In the genomic region with DNA sequence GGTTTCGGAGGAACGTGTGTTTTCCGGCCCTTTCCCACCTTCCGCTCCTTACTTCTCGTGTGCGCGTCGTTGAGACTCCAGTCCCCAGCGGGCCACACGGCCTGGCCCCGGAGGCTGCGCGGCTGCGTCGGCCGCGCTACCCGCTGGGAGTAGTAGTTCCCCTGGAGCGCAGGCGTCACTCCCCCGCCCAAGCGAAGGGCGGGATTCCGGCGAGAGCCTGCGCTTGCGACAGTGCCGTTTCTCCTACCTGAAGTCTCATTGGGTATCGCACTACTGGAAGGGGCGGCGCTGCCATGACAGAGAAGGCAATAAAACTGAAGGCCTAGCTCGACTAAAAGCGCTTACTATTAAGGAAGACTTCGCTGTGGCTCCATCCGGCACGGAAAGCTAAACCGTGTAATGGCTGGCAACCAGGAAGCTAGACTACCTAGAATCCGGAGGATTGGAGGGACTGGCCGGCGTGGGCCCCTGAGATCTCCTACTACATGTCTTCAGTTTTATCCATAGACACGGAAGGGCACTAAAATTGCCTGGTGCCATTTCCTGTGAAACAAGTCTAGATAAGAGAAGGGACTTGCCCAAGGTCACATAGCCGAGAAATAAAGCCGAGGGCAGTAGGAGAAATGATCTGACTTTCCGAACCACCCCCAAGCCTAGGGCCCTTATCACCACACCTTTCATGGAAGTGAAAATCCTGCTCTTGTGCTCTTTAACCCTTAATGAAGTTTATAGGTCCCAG, we compare ENCODE assay signal across 1 cellular context.
A peak's percentile ranks its signal among the peaks of the same experiment; 100 is the strongest.
TF ChIP-seq lines count a peak whose summit lies in the region.

No MANE protein-coding gene starts in this region.

TF ChIP-seq in K562, 482 proteins besides CTCF, POLR2A, EP300 and RAD21 (continued from another document and continues in another):
- peak; percentile 92 for TF ChIP-seq MTA3 (IDR thresholded peaks at IDR 0.05; ENCODE audit: borderline replicate concordance)
- TF ChIP-seq ZNF217 (CRISPR knock-in tag; IDR thresholded peaks at IDR 0.05) = no peak
- peak; percentile 89 for TF ChIP-seq GABPB1 (CRISPR knock-in tag; IDR thresholded peaks at IDR 0.05)
- TF ChIP-seq ZNF76 (CRISPR knock-in tag; IDR thresholded peaks at IDR 0.05; ENCODE audit: borderline replicate concordance) = no peak
- TF ChIP-seq, protein P1, sequence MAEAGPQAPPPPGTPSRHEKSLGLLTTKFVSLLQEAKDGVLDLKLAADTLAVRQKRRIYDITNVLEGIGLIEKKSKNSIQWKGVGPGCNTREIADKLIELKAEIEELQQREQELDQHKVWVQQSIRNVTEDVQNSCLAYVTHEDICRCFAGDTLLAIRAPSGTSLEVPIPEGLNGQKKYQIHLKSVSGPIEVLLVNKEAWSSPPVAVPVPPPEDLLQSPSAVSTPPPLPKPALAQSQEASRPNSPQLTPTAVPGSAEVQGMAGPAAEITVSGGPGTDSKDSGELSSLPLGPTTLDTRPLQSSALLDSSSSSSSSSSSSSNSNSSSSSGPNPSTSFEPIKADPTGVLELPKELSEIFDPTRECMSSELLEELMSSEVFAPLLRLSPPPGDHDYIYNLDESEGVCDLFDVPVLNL (CRISPR knock-in tag; IDR thresholded peaks at IDR 0.05; ENCODE audit: low read depth) = peak; percentile 8; the same call in 1 of the 2 replicates
- no peak for TF ChIP-seq NELFE (IDR thresholded peaks at IDR 0.05; ENCODE audit: insufficient read depth, insufficient read length)
- TF ChIP-seq, protein P2, sequence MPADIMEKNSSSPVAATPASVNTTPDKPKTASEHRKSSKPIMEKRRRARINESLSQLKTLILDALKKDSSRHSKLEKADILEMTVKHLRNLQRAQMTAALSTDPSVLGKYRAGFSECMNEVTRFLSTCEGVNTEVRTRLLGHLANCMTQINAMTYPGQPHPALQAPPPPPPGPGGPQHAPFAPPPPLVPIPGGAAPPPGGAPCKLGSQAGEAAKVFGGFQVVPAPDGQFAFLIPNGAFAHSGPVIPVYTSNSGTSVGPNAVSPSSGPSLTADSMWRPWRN (IDR thresholded peaks at IDR 0.05; ENCODE audit: low read depth) = no peak
- no peak for TF ChIP-seq BRF1 (IDR thresholded peaks at IDR 0.05; ENCODE audit: borderline replicate concordance, extremely low read depth, insufficient read length)
- TF ChIP-seq C11orf30 (IDR thresholded peaks at IDR 0.05; ENCODE audit: low read depth) = peak; percentile 29; the same call in 1 of the 2 replicates
- no peak; the same call in 1 of the 2 replicates for TF ChIP-seq DPF2 (IDR thresholded peaks at IDR 0.05)
- no peak for TF ChIP-seq ZKSCAN1 (IDR thresholded peaks at IDR 0.05; ENCODE audit: low read depth, low read length)
- no peak for TF ChIP-seq CCAR2 (IDR thresholded peaks at IDR 0.05; ENCODE audit: low read depth, low read length)
- TF ChIP-seq DIDO1 (tag; IDR thresholded peaks at IDR 0.05; ENCODE audit: low read depth) = no peak; the same call in 1 of the 2 replicates
- no peak; the same call in 1 of the 2 replicates for TF ChIP-seq HNRNPL (IDR thresholded peaks at IDR 0.05; ENCODE audit: low read depth, low read length)
- TF ChIP-seq, protein P3, sequence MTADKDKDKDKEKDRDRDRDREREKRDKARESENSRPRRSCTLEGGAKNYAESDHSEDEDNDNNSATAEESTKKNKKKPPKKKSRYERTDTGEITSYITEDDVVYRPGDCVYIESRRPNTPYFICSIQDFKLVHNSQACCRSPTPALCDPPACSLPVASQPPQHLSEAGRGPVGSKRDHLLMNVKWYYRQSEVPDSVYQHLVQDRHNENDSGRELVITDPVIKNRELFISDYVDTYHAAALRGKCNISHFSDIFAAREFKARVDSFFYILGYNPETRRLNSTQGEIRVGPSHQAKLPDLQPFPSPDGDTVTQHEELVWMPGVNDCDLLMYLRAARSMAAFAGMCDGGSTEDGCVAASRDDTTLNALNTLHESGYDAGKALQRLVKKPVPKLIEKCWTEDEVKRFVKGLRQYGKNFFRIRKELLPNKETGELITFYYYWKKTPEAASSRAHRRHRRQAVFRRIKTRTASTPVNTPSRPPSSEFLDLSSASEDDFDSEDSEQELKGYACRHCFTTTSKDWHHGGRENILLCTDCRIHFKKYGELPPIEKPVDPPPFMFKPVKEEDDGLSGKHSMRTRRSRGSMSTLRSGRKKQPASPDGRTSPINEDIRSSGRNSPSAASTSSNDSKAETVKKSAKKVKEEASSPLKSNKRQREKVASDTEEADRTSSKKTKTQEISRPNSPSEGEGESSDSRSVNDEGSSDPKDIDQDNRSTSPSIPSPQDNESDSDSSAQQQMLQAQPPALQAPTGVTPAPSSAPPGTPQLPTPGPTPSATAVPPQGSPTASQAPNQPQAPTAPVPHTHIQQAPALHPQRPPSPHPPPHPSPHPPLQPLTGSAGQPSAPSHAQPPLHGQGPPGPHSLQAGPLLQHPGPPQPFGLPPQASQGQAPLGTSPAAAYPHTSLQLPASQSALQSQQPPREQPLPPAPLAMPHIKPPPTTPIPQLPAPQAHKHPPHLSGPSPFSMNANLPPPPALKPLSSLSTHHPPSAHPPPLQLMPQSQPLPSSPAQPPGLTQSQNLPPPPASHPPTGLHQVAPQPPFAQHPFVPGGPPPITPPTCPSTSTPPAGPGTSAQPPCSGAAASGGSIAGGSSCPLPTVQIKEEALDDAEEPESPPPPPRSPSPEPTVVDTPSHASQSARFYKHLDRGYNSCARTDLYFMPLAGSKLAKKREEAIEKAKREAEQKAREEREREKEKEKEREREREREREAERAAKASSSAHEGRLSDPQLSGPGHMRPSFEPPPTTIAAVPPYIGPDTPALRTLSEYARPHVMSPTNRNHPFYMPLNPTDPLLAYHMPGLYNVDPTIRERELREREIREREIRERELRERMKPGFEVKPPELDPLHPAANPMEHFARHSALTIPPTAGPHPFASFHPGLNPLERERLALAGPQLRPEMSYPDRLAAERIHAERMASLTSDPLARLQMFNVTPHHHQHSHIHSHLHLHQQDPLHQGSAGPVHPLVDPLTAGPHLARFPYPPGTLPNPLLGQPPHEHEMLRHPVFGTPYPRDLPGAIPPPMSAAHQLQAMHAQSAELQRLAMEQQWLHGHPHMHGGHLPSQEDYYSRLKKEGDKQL (CRISPR knock-in tag; IDR thresholded peaks at IDR 0.05; ENCODE audit: borderline replicate concordance) = no peak
- TF ChIP-seq SMARCC2 (IDR thresholded peaks at IDR 0.05; ENCODE audit: low read depth) = no peak
- TF ChIP-seq SIRT6 (IDR thresholded peaks at IDR 0.05; ENCODE audit: low read depth, low read length) = no peak
- peak in 1 of 2 experiments; percentile 18; a peak in 2 of 4 replicates for TF ChIP-seq NONO (IDR thresholded peaks at IDR 0.05; ENCODE audit: low read depth in 2 of 2, low read length in 1 of 2)
- TF ChIP-seq IRF2 (CRISPR knock-in tag; IDR thresholded peaks at IDR 0.05) = no peak
- TF ChIP-seq ATF7 (IDR thresholded peaks at IDR 0.05) = peak; percentile 84
- TF ChIP-seq POLR3A (IDR thresholded peaks at IDR 0.05; ENCODE audit: borderline replicate concordance, extremely low read depth, insufficient read depth, insufficient read length) = no peak
- TF ChIP-seq DACH1 (IDR thresholded peaks at IDR 0.05; ENCODE audit: partially characterized antibody) = no peak
- no peak for TF ChIP-seq RBM14 (IDR thresholded peaks at IDR 0.05; ENCODE audit: borderline replicate concordance, insufficient read depth, low read depth, low read length)
- peak; percentile 42 for TF ChIP-seq NFIC (IDR thresholded peaks at IDR 0.05)
- TF ChIP-seq HMG20A (CRISPR knock-in tag; conservative IDR thresholded peaks at IDR 0.05) = no peak
- no peak for TF ChIP-seq SOX6 (IDR thresholded peaks at IDR 0.05)
- no peak for TF ChIP-seq THRAP3 (IDR thresholded peaks at IDR 0.05; ENCODE audit: borderline replicate concordance)
- 0 out of 2 replicates have a peak, but pooled peaks have one; percentile 21 for TF ChIP-seq MEF2D (tag; conservative IDR thresholded peaks at IDR 0.05; ENCODE audit: low read depth)
- no peak for TF ChIP-seq MTA2 (IDR thresholded peaks at IDR 0.05; ENCODE audit: low read depth)
- TF ChIP-seq, protein P4, sequence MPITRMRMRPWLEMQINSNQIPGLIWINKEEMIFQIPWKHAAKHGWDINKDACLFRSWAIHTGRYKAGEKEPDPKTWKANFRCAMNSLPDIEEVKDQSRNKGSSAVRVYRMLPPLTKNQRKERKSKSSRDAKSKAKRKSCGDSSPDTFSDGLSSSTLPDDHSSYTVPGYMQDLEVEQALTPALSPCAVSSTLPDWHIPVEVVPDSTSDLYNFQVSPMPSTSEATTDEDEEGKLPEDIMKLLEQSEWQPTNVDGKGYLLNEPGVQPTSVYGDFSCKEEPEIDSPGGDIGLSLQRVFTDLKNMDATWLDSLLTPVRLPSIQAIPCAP (CRISPR knock-in tag; IDR thresholded peaks at IDR 0.05; ENCODE audit: borderline replicate concordance) = no peak; the same call in 1 of the 2 replicates
- TF ChIP-seq CEBPG (CRISPR knock-in tag; IDR thresholded peaks at IDR 0.05) = peak; percentile 71; the same call in 1 of the 2 replicates
- TF ChIP-seq CEBPG (tag; conservative IDR thresholded peaks at IDR 0.05 in 1 of 2, IDR thresholded peaks at IDR 0.05 in 1 of 2) = peak; percentile 71 to 74; a peak in 3 of 4 replicates
- TF ChIP-seq MYNN (IDR thresholded peaks at IDR 0.05) = no peak
- TF ChIP-seq MYNN (CRISPR knock-in tag; IDR thresholded peaks at IDR 0.05) = no peak
- TF ChIP-seq, protein P5, sequence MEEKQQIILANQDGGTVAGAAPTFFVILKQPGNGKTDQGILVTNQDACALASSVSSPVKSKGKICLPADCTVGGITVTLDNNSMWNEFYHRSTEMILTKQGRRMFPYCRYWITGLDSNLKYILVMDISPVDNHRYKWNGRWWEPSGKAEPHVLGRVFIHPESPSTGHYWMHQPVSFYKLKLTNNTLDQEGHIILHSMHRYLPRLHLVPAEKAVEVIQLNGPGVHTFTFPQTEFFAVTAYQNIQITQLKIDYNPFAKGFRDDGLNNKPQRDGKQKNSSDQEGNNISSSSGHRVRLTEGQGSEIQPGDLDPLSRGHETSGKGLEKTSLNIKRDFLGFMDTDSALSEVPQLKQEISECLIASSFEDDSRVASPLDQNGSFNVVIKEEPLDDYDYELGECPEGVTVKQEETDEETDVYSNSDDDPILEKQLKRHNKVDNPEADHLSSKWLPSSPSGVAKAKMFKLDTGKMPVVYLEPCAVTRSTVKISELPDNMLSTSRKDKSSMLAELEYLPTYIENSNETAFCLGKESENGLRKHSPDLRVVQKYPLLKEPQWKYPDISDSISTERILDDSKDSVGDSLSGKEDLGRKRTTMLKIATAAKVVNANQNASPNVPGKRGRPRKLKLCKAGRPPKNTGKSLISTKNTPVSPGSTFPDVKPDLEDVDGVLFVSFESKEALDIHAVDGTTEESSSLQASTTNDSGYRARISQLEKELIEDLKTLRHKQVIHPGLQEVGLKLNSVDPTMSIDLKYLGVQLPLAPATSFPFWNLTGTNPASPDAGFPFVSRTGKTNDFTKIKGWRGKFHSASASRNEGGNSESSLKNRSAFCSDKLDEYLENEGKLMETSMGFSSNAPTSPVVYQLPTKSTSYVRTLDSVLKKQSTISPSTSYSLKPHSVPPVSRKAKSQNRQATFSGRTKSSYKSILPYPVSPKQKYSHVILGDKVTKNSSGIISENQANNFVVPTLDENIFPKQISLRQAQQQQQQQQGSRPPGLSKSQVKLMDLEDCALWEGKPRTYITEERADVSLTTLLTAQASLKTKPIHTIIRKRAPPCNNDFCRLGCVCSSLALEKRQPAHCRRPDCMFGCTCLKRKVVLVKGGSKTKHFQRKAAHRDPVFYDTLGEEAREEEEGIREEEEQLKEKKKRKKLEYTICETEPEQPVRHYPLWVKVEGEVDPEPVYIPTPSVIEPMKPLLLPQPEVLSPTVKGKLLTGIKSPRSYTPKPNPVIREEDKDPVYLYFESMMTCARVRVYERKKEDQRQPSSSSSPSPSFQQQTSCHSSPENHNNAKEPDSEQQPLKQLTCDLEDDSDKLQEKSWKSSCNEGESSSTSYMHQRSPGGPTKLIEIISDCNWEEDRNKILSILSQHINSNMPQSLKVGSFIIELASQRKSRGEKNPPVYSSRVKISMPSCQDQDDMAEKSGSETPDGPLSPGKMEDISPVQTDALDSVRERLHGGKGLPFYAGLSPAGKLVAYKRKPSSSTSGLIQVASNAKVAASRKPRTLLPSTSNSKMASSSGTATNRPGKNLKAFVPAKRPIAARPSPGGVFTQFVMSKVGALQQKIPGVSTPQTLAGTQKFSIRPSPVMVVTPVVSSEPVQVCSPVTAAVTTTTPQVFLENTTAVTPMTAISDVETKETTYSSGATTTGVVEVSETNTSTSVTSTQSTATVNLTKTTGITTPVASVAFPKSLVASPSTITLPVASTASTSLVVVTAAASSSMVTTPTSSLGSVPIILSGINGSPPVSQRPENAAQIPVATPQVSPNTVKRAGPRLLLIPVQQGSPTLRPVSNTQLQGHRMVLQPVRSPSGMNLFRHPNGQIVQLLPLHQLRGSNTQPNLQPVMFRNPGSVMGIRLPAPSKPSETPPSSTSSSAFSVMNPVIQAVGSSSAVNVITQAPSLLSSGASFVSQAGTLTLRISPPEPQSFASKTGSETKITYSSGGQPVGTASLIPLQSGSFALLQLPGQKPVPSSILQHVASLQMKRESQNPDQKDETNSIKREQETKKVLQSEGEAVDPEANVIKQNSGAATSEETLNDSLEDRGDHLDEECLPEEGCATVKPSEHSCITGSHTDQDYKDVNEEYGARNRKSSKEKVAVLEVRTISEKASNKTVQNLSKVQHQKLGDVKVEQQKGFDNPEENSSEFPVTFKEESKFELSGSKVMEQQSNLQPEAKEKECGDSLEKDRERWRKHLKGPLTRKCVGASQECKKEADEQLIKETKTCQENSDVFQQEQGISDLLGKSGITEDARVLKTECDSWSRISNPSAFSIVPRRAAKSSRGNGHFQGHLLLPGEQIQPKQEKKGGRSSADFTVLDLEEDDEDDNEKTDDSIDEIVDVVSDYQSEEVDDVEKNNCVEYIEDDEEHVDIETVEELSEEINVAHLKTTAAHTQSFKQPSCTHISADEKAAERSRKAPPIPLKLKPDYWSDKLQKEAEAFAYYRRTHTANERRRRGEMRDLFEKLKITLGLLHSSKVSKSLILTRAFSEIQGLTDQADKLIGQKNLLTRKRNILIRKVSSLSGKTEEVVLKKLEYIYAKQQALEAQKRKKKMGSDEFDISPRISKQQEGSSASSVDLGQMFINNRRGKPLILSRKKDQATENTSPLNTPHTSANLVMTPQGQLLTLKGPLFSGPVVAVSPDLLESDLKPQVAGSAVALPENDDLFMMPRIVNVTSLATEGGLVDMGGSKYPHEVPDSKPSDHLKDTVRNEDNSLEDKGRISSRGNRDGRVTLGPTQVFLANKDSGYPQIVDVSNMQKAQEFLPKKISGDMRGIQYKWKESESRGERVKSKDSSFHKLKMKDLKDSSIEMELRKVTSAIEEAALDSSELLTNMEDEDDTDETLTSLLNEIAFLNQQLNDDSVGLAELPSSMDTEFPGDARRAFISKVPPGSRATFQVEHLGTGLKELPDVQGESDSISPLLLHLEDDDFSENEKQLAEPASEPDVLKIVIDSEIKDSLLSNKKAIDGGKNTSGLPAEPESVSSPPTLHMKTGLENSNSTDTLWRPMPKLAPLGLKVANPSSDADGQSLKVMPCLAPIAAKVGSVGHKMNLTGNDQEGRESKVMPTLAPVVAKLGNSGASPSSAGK (IDR thresholded peaks at IDR 0.05) = peak; percentile 83; the same call in 1 of the 2 replicates
- TF ChIP-seq RCOR1 (IDR thresholded peaks at IDR 0.05; ENCODE audit: borderline replicate concordance in 1 of 2, low read depth in 2 of 2, low read length in 2 of 2) = 0 out of 4 replicates have a peak, but pooled peaks of 1 of the 2 experiments have one; percentile 28
- TF ChIP-seq, protein P6, sequence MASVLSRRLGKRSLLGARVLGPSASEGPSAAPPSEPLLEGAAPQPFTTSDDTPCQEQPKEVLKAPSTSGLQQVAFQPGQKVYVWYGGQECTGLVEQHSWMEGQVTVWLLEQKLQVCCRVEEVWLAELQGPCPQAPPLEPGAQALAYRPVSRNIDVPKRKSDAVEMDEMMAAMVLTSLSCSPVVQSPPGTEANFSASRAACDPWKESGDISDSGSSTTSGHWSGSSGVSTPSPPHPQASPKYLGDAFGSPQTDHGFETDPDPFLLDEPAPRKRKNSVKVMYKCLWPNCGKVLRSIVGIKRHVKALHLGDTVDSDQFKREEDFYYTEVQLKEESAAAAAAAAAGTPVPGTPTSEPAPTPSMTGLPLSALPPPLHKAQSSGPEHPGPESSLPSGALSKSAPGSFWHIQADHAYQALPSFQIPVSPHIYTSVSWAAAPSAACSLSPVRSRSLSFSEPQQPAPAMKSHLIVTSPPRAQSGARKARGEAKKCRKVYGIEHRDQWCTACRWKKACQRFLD (CRISPR knock-in tag; IDR thresholded peaks at IDR 0.05) = peak; percentile 82; the same call in 1 of the 2 replicates
